ENCODE assay signal across 21 cellular contexts in genomic region chr7:24428676-24429075, GRCh38.
DNase-seq lines count a peak whose midpoint lies in the region; ATAC-seq, FAIRE-seq and TF ChIP-seq lines count a peak whose summit lies in the region.
"Had no signal": no experiment of that assay in that cellular context is flagged by ENCODE, and none has a peak within 500 bp of the region (broad histone marks: within the 10 kb centered on the region; RNA-seq: fewer than 3 reads in every experiment).

No MANE protein-coding gene starts in this region.

- FAIRE-seq in HepG2 (lab: Jason Lieb, UNC), result no peak
- FAIRE-seq in H1 (lab: Jason Lieb, UNC), result no peak
- FAIRE-seq: A204.1, G401.6, GM12892 had no signal

- no peaks in the 10 kb centered on the region for H3K36me3 Mint-ChIP-seq in neural progenitor cell
- H3K36me3 Mint-ChIP-seq: CD4-positive, CD25-positive, alpha-beta regulatory T cell; CD8-positive, alpha-beta T cell had no signal

- no peaks in the 10 kb centered on the region for H3K27me3 Mint-ChIP-seq in neural progenitor cell (ENCODE audit: insufficient read depth, low read depth)

- BruUV-seq in HepG2 (replicated peaks; lab: Mats Ljungman, UMichigan), result no TSS peak

- no peak overlapping the region for H4K8ac ChIP-seq in H1 (ENCODE audit: extremely low read depth, insufficient read depth, low read length)

- H3K27ac ChIP-seq in right lobe of liver (no peak overlapping the region), HepG2 (ENCODE audit: extremely low read length, insufficient read depth, low read length) (no peak overlapping the region), H1 (ENCODE audit: low read depth, low read length) (no peak overlapping the region), neural progenitor cell (no peak overlapping the region), breast epithelium (no peak overlapping the region)
- H3K27ac ChIP-seq: 22Rv1, BLaER1, C4-2B had no signal

- no peak overlapping the region for H2BK5ac ChIP-seq in H1 (ENCODE audit: low read depth, low read length)

- TF ChIP-seq RAD21 in HepG2 (CRISPR knock-in tag; IDR thresholded peaks at IDR 0.05), result no peak
- TF ChIP-seq RAD21 in H1 (IDR thresholded peaks at IDR 0.05 in 1 of 2, conservative IDR thresholded peaks at IDR 0.05 in 1 of 2; ENCODE audit: low read depth in 2 of 2, low read length in 2 of 2), result no peak

- H3K9me3 Mint-ChIP-seq in neural progenitor cell, result peaks cover 8% of the 10 kb centered on the region
- H3K9me3 Mint-ChIP-seq: CD8-positive, alpha-beta T cell had no signal

- CTCF ChIA-PET in HepG2 (lab: Yijun Ruan, JAX; ENCODE audit: low intra/inter-chr PET ratio, low total read pairs), result no interaction called here
- CTCF ChIA-PET in H1 (lab: Charles Lee; ENCODE audit: partially characterized antibody), result interaction anchor here (0.8 to 1.8 kb wide), 6 partner anchors 11 to 236 kb away, joined by 3 to 6 read pairs (median 3); no protein-coding TSS in a partner anchor

- H3K4ac ChIP-seq in H1 (replicated peaks; ENCODE audit: insufficient read length, low read depth, low read length), result no peak overlapping the region

- in situ Hi-C loops in HepG2 (cut with HindIII; ENCODE audit: extremely low pct_ligation_motif_present, low pct_unique_long_range_greater_than_20kb), result no loop called here

- H3K27me3 ChIP-seq in right lobe of liver, result no peaks in the 10 kb centered on the region
- no peaks in the 10 kb centered on the region; a peak in 1 of 5 replicates for H3K27me3 ChIP-seq in HepG2 (ENCODE audit: control insufficient read depth in 1 of 2, insufficient read depth in 2 of 2, low read length in 2 of 2)
- H3K27me3 ChIP-seq in H1 (replicated peaks in 1 of 4; ENCODE audit: control insufficient read depth in 3 of 4, extremely low read depth in 1 of 4, insufficient read depth in 3 of 4, low read length in 3 of 4), result peaks cover 0 to 7% (median 1%) of the 10 kb centered on the region in 4 experiments; a peak in 3 of 7 replicates
- peaks cover 4% of the 10 kb centered on the region for H3K27me3 ChIP-seq in neural progenitor cell
- no peaks in the 10 kb centered on the region for H3K27me3 ChIP-seq in breast epithelium
- H3K27me3 ChIP-seq: BLaER1 had no signal

- H3K4me1 Mint-ChIP-seq in neural progenitor cell, result peaks cover 10% of the 10 kb centered on the region
- H3K4me1 Mint-ChIP-seq: B cell; CD4-positive, CD25-positive, alpha-beta regulatory T cell had no signal

- H3K79me1 ChIP-seq in H1 (ENCODE audit: low read depth, low read length), result no peaks in the 10 kb centered on the region

- no peaks in the 10 kb centered on the region for H3K9me3 ChIP-seq in right lobe of liver
- no peaks in the 10 kb centered on the region for H3K9me3 ChIP-seq in HepG2 (ENCODE audit: low read length)
- H3K9me3 ChIP-seq in H1 (ENCODE audit: insufficient read depth in 2 of 2, low read depth in 1 of 2, low read length in 1 of 2), result no peaks in the 10 kb centered on the region
- no peaks in the 10 kb centered on the region for H3K9me3 ChIP-seq in neural progenitor cell (ENCODE audit: low read depth)
- peaks cover 6 to 11% of the 10 kb centered on the region in 2 donors for H3K9me3 ChIP-seq in breast epithelium

- H4K20me1 ChIP-seq in HepG2 (ENCODE audit: insufficient read depth, low read length), result no peaks in the 10 kb centered on the region
- no peaks in the 10 kb centered on the region for H4K20me1 ChIP-seq in H1 (replicated peaks in 1 of 2; ENCODE audit: control insufficient read depth in 1 of 2, insufficient read depth in 2 of 2, low read length in 2 of 2)
- no peaks in the 10 kb centered on the region for H4K20me1 ChIP-seq in neural progenitor cell (ENCODE audit: low read depth)
- H4K20me1 ChIP-seq: BLaER1 had no signal

- H3K9ac ChIP-seq in HepG2 (ENCODE audit: insufficient read depth, low read depth, low read length), result no peak overlapping the region
- H3K9ac ChIP-seq in H1 (replicated peaks in 1 of 4; ENCODE audit: extremely low read depth in 1 of 4, low read depth in 3 of 4, low read length in 3 of 4), result no peak overlapping the region
- H3K9ac ChIP-seq in neural progenitor cell, result no peak overlapping the region
- H3K9ac ChIP-seq: BLaER1 had no signal

- DNase-seq in right lobe of liver (no peak), HepG2 (ENCODE audit: low spot score) (no peak), H1 (ENCODE audit: low read depth in 1 of 2, low spot score in 2 of 2) (no peak), neural progenitor cell (ENCODE audit: low spot score) (no peak), breast epithelium (ENCODE audit: low spot score in 2 of 2) (no peak)
- no peak for DNase-seq in activated CD8-positive, alpha-beta memory T cell treated with anti-CD3 and anti-CD28 coated beads for 24 hours
- DNase-seq: Caco-2; CD4-positive, CD25-positive, alpha-beta regulatory T cell; CD8-positive, alpha-beta T cell; DMS153; DND-41; GOT3; H7; HCEC 1CT had no signal

- WGBS in right lobe of liver (ENCODE audit: insufficient coverage, low coverage, low lambda C conversion rate, missing lambda C conversion rate), result 15% methylated on average over 3 of the region's 3 CpGs
- WGBS in HepG2 (ENCODE audit: low lambda C conversion rate), result 3% methylated on average over 3 of the region's 3 CpGs
- WGBS in H1 (ENCODE audit: extremely low coverage in 1 of 2, insufficient coverage in 1 of 2, insufficient read length in 1 of 2, insufficient replicate concordance in 2 of 2, low coverage in 1 of 2, low lambda C conversion rate in 2 of 2, missing lambda C conversion rate in 1 of 2), 2 experiments, result 70% methylated on average over 3 of the region's 3 CpGs; no CpG with 5 or more reads in 1 of the 2 experiments

- no peak overlapping the region for H4K5ac ChIP-seq in H1 (ENCODE audit: insufficient read length, low read depth, low read length)

- H3K4me3 ChIP-seq in right lobe of liver (no peak overlapping the region), HepG2 (replicated peaks in 1 of 3; ENCODE audit: insufficient read depth in 1 of 3, low read depth in 2 of 3, low read length in 3 of 3) (no peak overlapping the region), H1 (ENCODE audit: extremely low read depth in 1 of 4, insufficient read depth in 2 of 4, low read depth in 3 of 4, low read length in 4 of 4) (no peak overlapping the region), neural progenitor cell (no peak overlapping the region), breast epithelium (no peak overlapping the region)
- H3K4me3 ChIP-seq: BLaER1 had no signal

- H3K27ac Mint-ChIP-seq in neural progenitor cell, result no peak overlapping the region
- H3K27ac Mint-ChIP-seq: B cell; CD4-positive, CD25-positive, alpha-beta regulatory T cell; CD8-positive, alpha-beta T cell had no signal

- H3F3A ChIP-seq in neural progenitor cell (ENCODE audit: low read depth), result peaks cover 18% of the 10 kb centered on the region

- POLR2A ChIA-PET in HepG2 (lab: Yijun Ruan, JAX) (no interaction called here), H1 (lab: Charles Lee; ENCODE audit: partially characterized antibody) (interaction anchor here (0.8 to 1.8 kb wide), 7 partner anchors 10 to 36 kb away, joined by 3 to 5 read pairs (median 4); no protein-coding TSS in a partner anchor)

- H2BK120ac ChIP-seq in H1 (replicated peaks; ENCODE audit: low read depth, low read length), result no peak overlapping the region

- peak overlapping the region; percentile 55 for H2BK20ac ChIP-seq in H1 (ENCODE audit: low read length)

- TF ChIP-seq POLR2A in right lobe of liver (IDR thresholded peaks at IDR 0.05) (no peak), HepG2 (IDR thresholded peaks at IDR 0.05; ENCODE audit: insufficient read depth in 1 of 2, low read depth in 2 of 2, low read length in 2 of 2) (no peak), H1 (IDR thresholded peaks at IDR 0.05; ENCODE audit: control extremely low read depth in 1 of 2, low read depth in 2 of 2, low read length in 2 of 2) (no peak), breast epithelium (IDR thresholded peaks at IDR 0.05) (no peak)

- H3K4me2 ChIP-seq in HepG2 (ENCODE audit: low read depth, low read length) (no peak overlapping the region), H1 (ENCODE audit: insufficient read depth in 1 of 2, low read depth in 2 of 2, low read length in 2 of 2) (no peak overlapping the region), neural progenitor cell (peak overlapping the region; percentile 43)
- H3K4me2 ChIP-seq: BLaER1 had no signal

- H3K23me2 ChIP-seq in H1 (ENCODE audit: low read depth, low read length), result no peaks in the 10 kb centered on the region

- no peak overlapping the region for H3K23ac ChIP-seq in H1 (ENCODE audit: insufficient read length)

- H3K56ac ChIP-seq in H1 (replicated peaks; ENCODE audit: insufficient read length, low read depth, low read length), result no peak overlapping the region

- TF ChIP-seq EP300 in HepG2 (IDR thresholded peaks at IDR 0.05; ENCODE audit: low read depth in 2 of 2, low read length in 2 of 2) (no peak), HepG2 (CRISPR knock-in tag; IDR thresholded peaks at IDR 0.05; ENCODE audit: borderline replicate concordance) (no peak), H1 (IDR thresholded peaks at IDR 0.05; ENCODE audit: borderline replicate concordance in 1 of 2, low read depth in 2 of 2, low read length in 2 of 2) (no peak)

- H3K4me3 Mint-ChIP-seq in neural progenitor cell, result no peak overlapping the region
- H3K4me3 Mint-ChIP-seq: B cell; CD4-positive, CD25-positive, alpha-beta regulatory T cell; CD8-positive, alpha-beta T cell had no signal

- H3K36me3 ChIP-seq in right lobe of liver (no peaks in the 10 kb centered on the region), HepG2 (replicated peaks in 1 of 2; ENCODE audit: control insufficient read depth in 1 of 2, insufficient read depth in 2 of 2, low read length in 2 of 2) (no peaks in the 10 kb centered on the region), H1 (ENCODE audit: control insufficient read depth in 2 of 4, insufficient read depth in 4 of 4, low read length in 3 of 4) (no peaks in the 10 kb centered on the region), neural progenitor cell (no peaks in the 10 kb centered on the region), breast epithelium (no peaks in the 10 kb centered on the region)
- H3K36me3 ChIP-seq: BLaER1 had no signal

- H2BK12ac ChIP-seq in H1 (ENCODE audit: low read depth, low read length), result no peak overlapping the region

- no peak overlapping the region for H2BK15ac ChIP-seq in H1 (ENCODE audit: low read length)

- no peak overlapping the region for H3K14ac ChIP-seq in H1 (ENCODE audit: insufficient read length)

- no peak overlapping the region for H4K91ac ChIP-seq in H1 (replicated peaks; ENCODE audit: insufficient read length, low read length)

- H3K18ac ChIP-seq in H1 (ENCODE audit: extremely low read depth, low read length), result 0 out of 2 replicates have a peak overlapping the region, but pooled peaks have one; percentile 15

- no peak overlapping the region for H2AK5ac ChIP-seq in H1 (ENCODE audit: low read depth, low read length)

- TF ChIP-seq CTCF in right lobe of liver (IDR thresholded peaks at IDR 0.05) (no peak), HepG2 (CRISPR knock-in tag; IDR thresholded peaks at IDR 0.05) (no peak), H1 (IDR thresholded peaks at IDR 0.05; ENCODE audit: control extremely low read depth in 1 of 3, insufficient read depth in 1 of 3, low read depth in 1 of 3, low read length in 3 of 3) (no peak), neural progenitor cell (IDR thresholded peaks at IDR 0.05) (no peak), breast epithelium (IDR thresholded peaks at IDR 0.05) (no peak)

- no peaks in the 10 kb centered on the region for H3K79me2 ChIP-seq in HepG2 (ENCODE audit: insufficient read depth, low read length)
- no peaks in the 10 kb centered on the region for H3K79me2 ChIP-seq in H1 (ENCODE audit: control insufficient read depth in 1 of 2, insufficient read depth in 2 of 2, low read length in 2 of 2)
- no peaks in the 10 kb centered on the region for H3K79me2 ChIP-seq in neural progenitor cell (ENCODE audit: low read depth)

- H2AFZ ChIP-seq in HepG2 (ENCODE audit: low read length) (no peak overlapping the region), H1 (ENCODE audit: low read length) (no peak overlapping the region), neural progenitor cell (replicated peaks) (no peak overlapping the region)

- H3K4me1 ChIP-seq in right lobe of liver (no peaks in the 10 kb centered on the region), HepG2 (ENCODE audit: insufficient read depth, low read length) (no peaks in the 10 kb centered on the region), H1 (replicated peaks in 1 of 4; ENCODE audit: control insufficient read depth in 3 of 4, insufficient read depth in 4 of 4, low read length in 3 of 4) (peaks cover 3 to 32% (median 20%) of the 10 kb centered on the region in 4 experiments), neural progenitor cell (peaks cover 33% of the 10 kb centered on the region), breast epithelium (no peaks in the 10 kb centered on the region)
- H3K4me1 ChIP-seq: Caco-2 had no signal

- intact Hi-C loops in right lobe of liver (cut with DNase I) (no loop called here), HepG2 (cut with micrococcal nuclease; ENCODE audit: unreplicated experiment) (no loop called here), breast epithelium (cut with DNase I; ENCODE audit: low total_unique reads) (no loop called here)

- ATAC-seq in right lobe of liver (peak in 3 of 4 donors; percentile 26 to 58 (median 35)), HepG2 (no peak)
- ATAC-seq: CD8-positive, alpha-beta T cell had no signal
